ENCODE assay signal across 8 cellular contexts in genomic region chr17:2396568-2397246, GRCh38. TPM values are rescaled to one million over a fixed set of nuclear protein-coding genes. Genes with fewer than 3 reads are reported as not detected.
A peak's percentile ranks its signal among the peaks of the same experiment; 100 is the strongest.
DNase-seq lines count a peak whose midpoint lies in the region; ATAC-seq and TF ChIP-seq lines count a peak whose summit lies in the region.

No MANE protein-coding gene starts in this region.

- DNase-seq in NCI-H2029 (lab: John Stamatoyannopoulos, UW) (peak; percentile 16), NCI-H2029 treated with DMSO at 0.1 percent for 48 hours (lab: John Stamatoyannopoulos, UW) (no peak), NCI-H1436 (lab: John Stamatoyannopoulos, UW) (peak; percentile 88), dermis microvascular lymphatic vessel endothelial cell (ENCODE audit: low read depth in 2 of 2) (peak; percentile 71 to 98), left kidney (ENCODE audit: low read depth, low spot score) (peak; percentile 99)
- DNase-seq in stimulated activated CD4-positive, alpha-beta T cell treated with anti-CD3 and anti-CD28 coated beads, Interleukin-15, amount 100 ng/mL, for 24 hours, result peak; percentile 82

- ATAC-seq in HG02981 (IDR thresholded peaks at IDR 0.05; ENCODE audit: unreplicated experiment), result no peak

- H3K4me3 ChIP-seq in WI38 (ENCODE audit: low read depth, low read length), result peak overlapping the region; percentile 46

- TF ChIP-seq CTCF in WI38 (IDR thresholded peaks at IDR 0.05; ENCODE audit: low read depth, low read length), result no peak

RNA-seq across cellular contexts. Expression of gene MNT, which starts 4.2 kb away (rescaled TPM):
- 2.4 and 3.5 TPM in 2 replicates for total RNA-seq in dermis microvascular lymphatic vessel endothelial cell

RNA-seq across cellular contexts. Expression of gene SGSM2, which starts 59.4 kb away (rescaled TPM):
- total RNA-seq in dermis microvascular lymphatic vessel endothelial cell, result 23.4 and 40.6 TPM in 2 replicates
